In genomic region chr6:111533087-111533784, GRCh38 we compare ENCODE assay signal across 1 cellular context.
TF ChIP-seq lines count a peak whose summit lies in the region.

No MANE protein-coding gene starts in this region.

TF ChIP-seq in H1, 55 proteins besides CTCF, POLR2A, EP300 and RAD21 (continued from another document):
- TF ChIP-seq SAP30 (IDR thresholded peaks at IDR 0.05; ENCODE audit: insufficient read depth, insufficient replicate concordance, low read length) (no peak), ASH2L (IDR thresholded peaks at IDR 0.05; ENCODE audit: low read length) (no peak), MAX (IDR thresholded peaks at IDR 0.05) (peak; percentile 38; the same call in 1 of the 2 replicates), ATF3 (IDR thresholded peaks at IDR 0.05; ENCODE audit: insufficient read depth, low read depth, low read length) (no peak)
